Comparison of ENCODE assay signal across 1 cellular context in the genomic region with DNA sequence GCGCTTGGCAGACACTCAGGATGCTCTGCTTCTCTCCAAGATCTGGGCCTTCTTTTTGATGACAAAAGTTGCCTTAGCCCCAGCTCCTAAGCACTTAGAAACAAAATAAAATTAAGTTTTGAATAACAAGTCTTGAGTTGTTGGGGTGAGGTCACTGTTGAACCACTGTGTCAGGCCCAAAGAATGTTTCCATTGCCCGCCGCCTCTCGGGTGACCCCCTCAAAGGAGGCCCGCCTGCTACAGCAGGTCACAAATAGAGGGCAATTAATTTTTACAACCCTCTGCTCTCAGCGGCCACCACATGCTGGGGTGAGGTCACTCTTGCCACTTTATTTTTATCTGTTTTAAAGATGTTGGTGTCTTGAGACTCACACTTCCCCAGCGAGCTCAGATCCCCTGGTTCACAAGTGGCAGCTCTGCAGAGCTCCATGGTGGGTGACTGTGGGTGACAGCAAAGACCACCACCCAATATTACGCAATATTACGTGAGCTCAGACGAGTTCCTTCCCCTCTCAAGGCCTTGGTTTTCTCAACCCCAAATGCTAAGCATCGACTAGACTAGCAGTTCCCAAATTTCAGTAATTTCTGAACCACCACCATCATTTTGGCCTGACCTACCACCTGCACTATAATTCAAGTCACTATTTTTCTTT.
TF ChIP-seq lines count a peak whose summit lies in the region.

No MANE protein-coding gene starts in this region.

TF ChIP-seq in SK-N-SH treated with all-trans-retinoic acid at 6 μM for 48 hours, 23 proteins besides CTCF, POLR2A, EP300 and RAD21 (continued from another document):
- TF ChIP-seq, protein P1, sequence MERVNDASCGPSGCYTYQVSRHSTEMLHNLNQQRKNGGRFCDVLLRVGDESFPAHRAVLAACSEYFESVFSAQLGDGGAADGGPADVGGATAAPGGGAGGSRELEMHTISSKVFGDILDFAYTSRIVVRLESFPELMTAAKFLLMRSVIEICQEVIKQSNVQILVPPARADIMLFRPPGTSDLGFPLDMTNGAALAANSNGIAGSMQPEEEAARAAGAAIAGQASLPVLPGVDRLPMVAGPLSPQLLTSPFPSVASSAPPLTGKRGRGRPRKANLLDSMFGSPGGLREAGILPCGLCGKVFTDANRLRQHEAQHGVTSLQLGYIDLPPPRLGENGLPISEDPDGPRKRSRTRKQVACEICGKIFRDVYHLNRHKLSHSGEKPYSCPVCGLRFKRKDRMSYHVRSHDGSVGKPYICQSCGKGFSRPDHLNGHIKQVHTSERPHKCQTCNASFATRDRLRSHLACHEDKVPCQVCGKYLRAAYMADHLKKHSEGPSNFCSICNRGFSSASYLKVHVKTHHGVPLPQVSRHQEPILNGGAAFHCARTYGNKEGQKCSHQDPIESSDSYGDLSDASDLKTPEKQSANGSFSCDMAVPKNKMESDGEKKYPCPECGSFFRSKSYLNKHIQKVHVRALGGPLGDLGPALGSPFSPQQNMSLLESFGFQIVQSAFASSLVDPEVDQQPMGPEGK (CRISPR knock-in tag; IDR thresholded peaks at IDR 0.05; ENCODE audit: borderline replicate concordance) = no peak
- TF ChIP-seq ZFP30 (CRISPR knock-in tag; IDR thresholded peaks at IDR 0.05) = no peak
